7 cellular contexts compared by ENCODE assay signal in genomic region chr18:14459826-14460225, GRCh38.
DNase-seq lines count a peak whose midpoint lies in the region; ATAC-seq and TF ChIP-seq lines count a peak whose summit lies in the region.
"Not testable (repeated sequence)": the region's sequence is repeated elsewhere in the genome, so short reads cannot be mapped to it uniquely, and the experiment has no call there.

No MANE protein-coding gene starts in this region.

- intact Hi-C loops in PC-3 (cut with micrococcal nuclease), result not testable (repeated sequence)

- not testable (repeated sequence) for H3F3A ChIP-seq in PC-3 (ENCODE audit: low read length, unreplicated experiment); SK-N-SH (replicated peaks; ENCODE audit: insufficient read depth)

- H3K79me2 ChIP-seq in PC-3 (ENCODE audit: low read length); SK-N-SH (ENCODE audit: insufficient read depth): not testable (repeated sequence)

- BruUV-seq in PC-3 (replicated peaks; lab: Mats Ljungman, UMichigan), result not testable (repeated sequence)

- H3K9me3 ChIP-seq in PC-3 (ENCODE audit: low read length); SK-N-SH: not testable (repeated sequence)

- not testable (repeated sequence) for TF ChIP-seq RAD21 in SK-N-SH (IDR thresholded peaks at IDR 0.05; ENCODE audit: low read length)

- H4K20me1 ChIP-seq in PC-3 (ENCODE audit: low read length); SK-N-SH (ENCODE audit: insufficient read depth): not testable (repeated sequence)

- H3K27me3 ChIP-seq in PC-3 (ENCODE audit: low read length); SK-N-SH (ENCODE audit: insufficient read depth): not testable (repeated sequence)

- POLR2A ChIA-PET in PC-3 (lab: Charles Lee; ENCODE audit: unreplicated experiment); SK-N-SH (lab: Yijun Ruan, JAX): not testable (repeated sequence)

- not testable (repeated sequence) for H3K9me2 ChIP-seq in PC-3 (replicated peaks; ENCODE audit: low read length); SK-N-SH

- not testable (repeated sequence) for H3K9ac ChIP-seq in PC-3 (ENCODE audit: low read length); SK-N-SH

- not testable (repeated sequence) for H3K27ac ChIP-seq in PC-3 (ENCODE audit: low read length); SK-N-SH (ENCODE audit: low read depth in 2 of 2, low read length in 1 of 2)

- not testable (repeated sequence) for H2AFZ ChIP-seq in PC-3 (ENCODE audit: low read length); SK-N-SH (ENCODE audit: low read depth)

- not testable (repeated sequence) for H3K36me3 ChIP-seq in PC-3 (ENCODE audit: low read depth, low read length); SK-N-SH (replicated peaks in 1 of 2; ENCODE audit: control insufficient read depth in 1 of 2, insufficient read depth in 2 of 2, low read length in 1 of 2)

- not testable (repeated sequence) for H3K4me1 ChIP-seq in PC-3 (ENCODE audit: insufficient read depth, low read length); SK-N-SH (ENCODE audit: control insufficient read depth in 1 of 2, insufficient read depth in 2 of 2, low read depth in 1 of 2, low read length in 1 of 2)

- 4% methylated on average over 5 of the region's 23 CpGs for WGBS in SK-N-SH (ENCODE audit: low lambda C conversion rate)

- peak; percentile 46; the same call in 1 of the 2 replicates for TF ChIP-seq CTCF in PC-3 (conservative IDR thresholded peaks at IDR 0.05; ENCODE audit: low read depth, low read length)
- peak; percentile 42 for TF ChIP-seq CTCF in SK-N-SH (IDR thresholded peaks at IDR 0.05)

- 0 out of 2 replicates have a peak overlapping the region, but pooled peaks have one; percentile 39 for H3K4me2 ChIP-seq in PC-3 (ENCODE audit: low read length)
- H3K4me2 ChIP-seq in SK-N-SH, result not testable (repeated sequence)

- peak; percentile 30 for DNase-seq in D341Med (ENCODE audit: low spot score)
- DNase-seq in ELF-1 (ENCODE audit: low read depth, low spot score), result peak; percentile 17
- DNase-seq in NCI-H1105 treated with DMSO at 0.1 percent for 48 hours (lab: John Stamatoyannopoulos, UW), result peak; percentile 18
- peak; percentile 2 for DNase-seq in NCI-H524 treated with DMSO at 0.1 percent for 48 hours (lab: John Stamatoyannopoulos, UW)
- peak; percentile 23 for DNase-seq in NCI-H82 (lab: John Stamatoyannopoulos, UW)
- DNase-seq in PC-3, result peak; percentile 63
- peak; percentile 24 for DNase-seq in SK-N-SH

- ATAC-seq in PC-3, result not testable (repeated sequence)

- CTCF ChIA-PET in PC-3 (lab: Charles Lee); SK-N-SH (lab: Yijun Ruan, JAX): not testable (repeated sequence)

- TF ChIP-seq EP300 in SK-N-SH (IDR thresholded peaks at IDR 0.05; ENCODE audit: borderline replicate concordance in 1 of 2, low read depth in 1 of 2, low read length in 1 of 2), result not testable (repeated sequence)

- H3K4me3 ChIP-seq in PC-3 (ENCODE audit: low read length); SK-N-SH (ENCODE audit: low read depth in 2 of 2, low read length in 1 of 2): not testable (repeated sequence)

Comparison
In these comparisons a context has a peak if more than half of its experiments do, and no peak if none do; other contexts are left out.
1. DNase-seq: peak in every context shown above with its lines; median percentile 63 in PC-3; 30 in D341Med; 24 in SK-N-SH; 23 in NCI-H82; 18 in NCI-H1105 treated with DMSO at 0.1 percent for 48 hours; 17 in ELF-1; 2 in NCI-H524 treated with DMSO at 0.1 percent for 48 hours.